In genomic region chr2:219542931-219543595, GRCh38 we compare ENCODE assay signal across 8 cellular contexts. TPM values are rescaled to one million over a fixed set of nuclear protein-coding genes. Genes with fewer than 3 reads are reported as not detected.
DNase-seq lines count a peak whose midpoint lies in the region; ATAC-seq lines count a peak whose summit lies in the region.

No MANE protein-coding gene starts in this region.

- H3K27ac ChIP-seq in SJCRH30 (peak overlapping the region; percentile 60), epithelial cell of prostate (peak overlapping the region; percentile 94)
- peak overlapping the region; percentile 78 for H3K27ac ChIP-seq in naive thymus-derived CD4-positive, alpha-beta T cell (ENCODE audit: low read depth, low read length)

- intact Hi-C loops in naive thymus-derived CD4-positive, alpha-beta T cell (cut with micrococcal nuclease) = loop anchor here (1.0 to 5.0 kb wide), 17 partner anchors 9 to 1931 kb away; partner anchors contain the start of genes CNPPD1 (in 2 of the 2), GMPPA (in 2 of the 2), STK11IP (in 2 of the 2) and AAMP (in 1 of the 2)

- peaks cover 18 to 30% (median 25%) of the 10 kb centered on the region in 7 donors for H3K4me1 Mint-ChIP-seq in naive thymus-derived CD4-positive, alpha-beta T cell

- peaks cover 6% of the 10 kb centered on the region; the same call in 1 of the 2 replicates for H3K36me3 ChIP-seq in SJCRH30
- H3K36me3 ChIP-seq in naive thymus-derived CD4-positive, alpha-beta T cell (ENCODE audit: control insufficient read depth in 2 of 3, insufficient read depth in 3 of 3, low read length in 3 of 3) = no peaks in the 10 kb centered on the region

- no peaks in the 10 kb centered on the region for H3K27me3 ChIP-seq in SJCRH30
- no peaks in the 10 kb centered on the region for H3K27me3 ChIP-seq in naive thymus-derived CD4-positive, alpha-beta T cell (ENCODE audit: control insufficient read depth in 2 of 2, insufficient read depth in 2 of 2, low read length in 2 of 2)

- no peaks in the 10 kb centered on the region for H3K9me3 ChIP-seq in SJCRH30 (replicated peaks)
- no peaks in the 10 kb centered on the region for H3K9me3 ChIP-seq in naive thymus-derived CD4-positive, alpha-beta T cell (ENCODE audit: control insufficient read depth in 2 of 3, low read length in 3 of 3)

- peaks cover 3% of the 10 kb centered on the region; the same call in 1 of the 2 replicates for H3K4me1 ChIP-seq in SJCRH30
- peaks cover 10 to 12% of the 10 kb centered on the region in 2 donors for H3K4me1 ChIP-seq in naive thymus-derived CD4-positive, alpha-beta T cell (ENCODE audit: control insufficient read depth in 2 of 2, insufficient read depth in 2 of 2, low read length in 2 of 2)

- peaks cover 0 to 3% (median 0%) of the 10 kb centered on the region in 11 donors for H3K9me3 Mint-ChIP-seq in naive thymus-derived CD4-positive, alpha-beta T cell

- CTCF ChIA-PET in naive thymus-derived CD4-positive, alpha-beta T cell (lab: Charles Lee) = interaction anchor here (0.6 to 6.2 kb wide), 5 partner anchors 17 to 101 kb away, joined by 3 to 47 read pairs (median 5); partner anchors contain the start of gene STK11IP

- peak overlapping the region; percentile 64 to 84 (median 75) for H3K27ac Mint-ChIP-seq in naive thymus-derived CD4-positive, alpha-beta T cell

- peak; percentile 76 for DNase-seq in COLO668 (lab: John Stamatoyannopoulos, UW; ENCODE audit: unreplicated experiment)
- peak; percentile 50 to 62 for DNase-seq in SJCRH30
- no peak for DNase-seq in epithelial cell of prostate (ENCODE audit: low read depth, low spot score)
- DNase-seq in naive thymus-derived CD4-positive, alpha-beta T cell = no peak
- no peak for DNase-seq in NCI-H1048 (lab: John Stamatoyannopoulos, UW)
- DNase-seq in mucosa of gallbladder (ENCODE audit: low spot score) = no peak

- H3K4me3 ChIP-seq in SJCRH30 = peak overlapping the region; percentile 73
- peak overlapping the region; percentile 51 for H3K4me3 ChIP-seq in naive thymus-derived CD4-positive, alpha-beta T cell (ENCODE audit: low read length)

- POLR2A ChIA-PET in naive thymus-derived CD4-positive, alpha-beta T cell (lab: Charles Lee) = interaction anchor here (0.6 to 1.7 kb wide), 6 partner anchors 9 to 386 kb away, joined by 3 to 6 read pairs (median 3); partner anchors contain the start of genes DNAJB2, DNPEP and OBSL1

- H3K4me3 Mint-ChIP-seq in naive thymus-derived CD4-positive, alpha-beta T cell = peak overlapping the region; percentile 81 to 95 (median 86)

- ATAC-seq in GM18909 (IDR thresholded peaks at IDR 0.05; ENCODE audit: poor library complexity, unreplicated experiment) (peak; percentile 42), HG03066 (IDR thresholded peaks at IDR 0.05; ENCODE audit: low read depth, unreplicated experiment) (peak; percentile 31)
- peak; percentile 38 for ATAC-seq in naive thymus-derived CD4-positive, alpha-beta T cell

- peaks cover 0 to 4% (median 0%) of the 10 kb centered on the region in 5 donors for H3K36me3 Mint-ChIP-seq in naive thymus-derived CD4-positive, alpha-beta T cell

- H3K27me3 Mint-ChIP-seq in naive thymus-derived CD4-positive, alpha-beta T cell = peaks cover 0 to 18% (median 6%) of the 10 kb centered on the region in 5 donors

RNA-seq across cellular contexts. Expression of gene CHPF, which starts 0.5 kb away (rescaled TPM):
- 41.8 and 44.0 TPM in 2 replicates for total RNA-seq in SJCRH30 (2014; rRNA removed; shearing (Covaris generic))
- total RNA-seq in naive thymus-derived CD4-positive, alpha-beta T cell = 10 to 100 TPM in 1 of 5 experiments, 1 to 10 TPM in 4; 4.3 to 15.3 (median 5.7) TPM
- 1 to 10 TPM; 4.1 to 7.8 TPM for polyA plus RNA-seq in naive thymus-derived CD4-positive, alpha-beta T cell
- total RNA-seq in mucosa of gallbladder = 103 TPM

RNA-seq across cellular contexts. Expression of gene TMEM198, which starts 0.8 kb away (rescaled TPM):
- 8.1 and 8.2 TPM in 2 replicates for total RNA-seq in SJCRH30 (2014; rRNA removed; shearing (Covaris generic))
- under 1 TPM in 4 of 5 experiments, not detected in 1; 0.45 to 0.69 (median 0.50) TPM for total RNA-seq in naive thymus-derived CD4-positive, alpha-beta T cell
- not detected for polyA plus RNA-seq in naive thymus-derived CD4-positive, alpha-beta T cell
- 4.4 TPM for total RNA-seq in mucosa of gallbladder

RNA-seq across cellular contexts. Expression of gene OBSL1, which starts 28.3 kb away (rescaled TPM):
- total RNA-seq in SJCRH30 (2014; rRNA removed; shearing (Covaris generic)) = 67.8 and 71.6 TPM in 2 replicates
- total RNA-seq in naive thymus-derived CD4-positive, alpha-beta T cell = 1 to 10 TPM in 2 of 5 experiments, under 1 TPM in 1, not detected in 2; 0.19 to 7.1 (median 4.0) TPM
- not detected for polyA plus RNA-seq in naive thymus-derived CD4-positive, alpha-beta T cell
- 57.8 TPM for total RNA-seq in mucosa of gallbladder

RNA-seq across cellular contexts. Expression of gene ASIC4, which starts 28.8 kb away (rescaled TPM):
- total RNA-seq in SJCRH30 (2014; rRNA removed; shearing (Covaris generic)) = 0.46 and 0.67 TPM in 2 replicates
- under 1 TPM in 4 of 5 experiments, not detected in 1; 0.12 to 0.49 (median 0.17) TPM for total RNA-seq in naive thymus-derived CD4-positive, alpha-beta T cell
- polyA plus RNA-seq in naive thymus-derived CD4-positive, alpha-beta T cell = not detected
- total RNA-seq in mucosa of gallbladder = not detected

RNA-seq across cellular contexts. Expression of gene INHA, which starts 29.0 kb away (rescaled TPM):
- 0.65 and 1.4 TPM in 2 replicates for total RNA-seq in SJCRH30 (2014; rRNA removed; shearing (Covaris generic))
- total RNA-seq in naive thymus-derived CD4-positive, alpha-beta T cell = under 1 TPM in 1 of 5 experiments, not detected in 4; 0.21 TPM
- not detected for polyA plus RNA-seq in naive thymus-derived CD4-positive, alpha-beta T cell
- total RNA-seq in mucosa of gallbladder = 0.37 TPM

Comparison
In these comparisons a context has a peak if more than half of its experiments do, and no peak if none do; other contexts are left out.
1. DNase-seq: peak in COLO668 (single experiment) and SJCRH30 (2 of 2); none in epithelial cell of prostate (single experiment), naive thymus-derived CD4-positive, alpha-beta T cell (0 of 9), NCI-H1048 (single experiment) and mucosa of gallbladder (single experiment).
2. Peak in every context shown above with its lines, with median percentiles within 50 percentile points of each other: ATAC-seq and H3K27ac ChIP-seq.